In genomic region chr5:68821056-68821455, GRCh38 we compare ENCODE assay signal across 32 cellular contexts.
"Had no signal": no experiment of that assay in that cellular context is flagged by ENCODE, and none has a peak within 500 bp of the region (broad histone marks: within the 10 kb centered on the region; RNA-seq: fewer than 3 reads in every experiment).

No MANE protein-coding gene starts in this region.

- H3K9me3 Mint-ChIP-seq: activated naive CD4-positive, alpha-beta T cell treated with anti-CD3 and anti-CD28 coated beads, Interleukin-2, amount 50 U/mL, for 72 hours; activated naive CD8-positive, alpha-beta T cell treated with anti-CD3 and anti-CD28 coated beads, Interleukin-2, amount 50 U/mL, for 24 hours; activated T-cell treated with anti-CD3 and anti-CD28 coated beads, Interleukin-2, amount 50 U/mL, for 24 hours; activated T-helper 1 cell treated with anti-CD3 and anti-CD28 coated beads, Interleukin-12 subunit alpha, Interleukin-12 subunit beta, Interleukin-2, Interleukin-4 antibody, amounts not matched to agents 30 ng/mL and 10 ng/mL and 1 ng/mL, durations not matched to agents 14 hours and 24 hours and 36 hours; central memory CD8-positive, alpha-beta T cell had no signal

- H3K4me1 ChIP-seq: ascending aorta, body of pancreas had no signal

- H3K36me3 Mint-ChIP-seq: activated naive CD4-positive, alpha-beta T cell treated with anti-CD3 and anti-CD28 coated beads, Interleukin-2, amount 50 U/mL, for 72 hours had no signal

- DNase-seq: activated CD4-positive, alpha-beta T cell treated with anti-CD3 and anti-CD28 coated beads, Interleukin-2, amount 50 U/mL, for 1 hour; activated CD4-positive, CD25-positive, alpha-beta regulatory T cell; activated CD8-positive, alpha-beta memory T cell treated with anti-CD3 and anti-CD28 coated beads, Interleukin-2, amount 50 U/mL, for 48 hours; activated CD8-positive, alpha-beta T cell treated with anti-CD3 and anti-CD28 coated beads, Interleukin-2, amount 10 ng/mL, durations not matched to agents 7 days and 5 days; activated effector memory CD4-positive, alpha-beta T cell treated with anti-CD3 and anti-CD28 coated beads, Interleukin-2, amount 50 U/mL, for 16 hours; activated naive CD4-positive, alpha-beta T cell treated with Interleukin-2 at 50 U/mL for 16 hours; activated naive CD8-positive, alpha-beta T cell treated with anti-CD3 and anti-CD28 coated beads, Interleukin-2, amount 50 U/mL, for 24 hours; activated T-cell treated with anti-CD3 and anti-CD28 coated beads, Interleukin-2, amount 50 U/mL, for 24 hours; amniotic stem cell; body of pancreas; KBM-7; MV-4-11; NCI-H1092 treated with DMSO at 0.1 percent for 48 hours; NCI-H1417 treated with DMSO at 0.1 percent for 48 hours; NCI-H1694; NCI-H2029; NCI-H2107; NCI-H510A treated with DMSO at 0.1 percent for 48 hours; NCI-H69; NK-92 treated with Interleukin-12 subunit alpha and Interleukin-12 subunit beta, amount 100 ng/mL, for 24 hours; OCI-M1; RPMI8226; T-helper 1 cell had no signal

- H3K4me3 Mint-ChIP-seq: activated CD8-positive, alpha-beta T cell treated with anti-CD3 and anti-CD28 coated beads, Interleukin-2, amount 10 ng/mL, durations not matched to agents 7 days and 5 days; activated naive CD8-positive, alpha-beta T cell treated with anti-CD3 and anti-CD28 coated beads, Interleukin-2, amount 50 U/mL, for 24 hours; activated T-cell treated with anti-CD3 and anti-CD28 coated beads, Interleukin-2, amount 50 U/mL, for 24 hours; activated T-helper 1 cell treated with anti-CD3 and anti-CD28 coated beads, Interleukin-12 subunit alpha, Interleukin-12 subunit beta, Interleukin-2, Interleukin-4 antibody, amounts not matched to agents 30 ng/mL and 10 ng/mL and 1 ng/mL, durations not matched to agents 14 hours and 24 hours and 36 hours; central memory CD8-positive, alpha-beta T cell had no signal

- H3K9me3 ChIP-seq: ascending aorta, body of pancreas had no signal

- ATAC-seq: activated CD8-positive, alpha-beta T cell treated with anti-CD3 and anti-CD28 coated beads, Interleukin-2, amount 10 ng/mL, durations not matched to agents 7 days and 5 days; activated naive CD4-positive, alpha-beta T cell treated with anti-CD3 and anti-CD28 coated beads, Interleukin-2, amount 50 U/mL, for 72 hours; activated naive CD8-positive, alpha-beta T cell treated with anti-CD3 and anti-CD28 coated beads, Interleukin-2, amount 50 U/mL, for 24 hours; body of pancreas; Panc1; Right ventricle myocardium inferior had no signal

- H3K36me3 ChIP-seq: ascending aorta had no signal

- H3K27me3 Mint-ChIP-seq: activated naive CD8-positive, alpha-beta T cell treated with anti-CD3 and anti-CD28 coated beads, Interleukin-2, amount 50 U/mL, for 24 hours had no signal

- FAIRE-seq: bronchial epithelial cell had no signal

- H3K27ac Mint-ChIP-seq: activated CD8-positive, alpha-beta T cell treated with anti-CD3 and anti-CD28 coated beads, Interleukin-2, amount 10 ng/mL, durations not matched to agents 7 days and 5 days; activated naive CD4-positive, alpha-beta T cell treated with anti-CD3 and anti-CD28 coated beads, Interleukin-2, amount 50 U/mL, for 72 hours; activated naive CD8-positive, alpha-beta T cell treated with anti-CD3 and anti-CD28 coated beads, Interleukin-2, amount 50 U/mL, for 24 hours; activated T-cell treated with anti-CD3 and anti-CD28 coated beads, Interleukin-2, amount 50 U/mL, for 24 hours; activated T-helper 1 cell treated with anti-CD3 and anti-CD28 coated beads, Interleukin-12 subunit alpha, Interleukin-12 subunit beta, Interleukin-2, Interleukin-4 antibody, amounts not matched to agents 30 ng/mL and 10 ng/mL and 1 ng/mL, durations not matched to agents 14 hours and 24 hours and 36 hours had no signal

- H3K4me3 ChIP-seq: ascending aorta, body of pancreas, SK-N-MC had no signal

- H3K27me3 ChIP-seq: ascending aorta, body of pancreas had no signal

- H3K4me1 Mint-ChIP-seq: activated naive CD8-positive, alpha-beta T cell treated with anti-CD3 and anti-CD28 coated beads, Interleukin-2, amount 50 U/mL, for 24 hours; central memory CD8-positive, alpha-beta T cell had no signal

- H3K27ac ChIP-seq: ascending aorta, body of pancreas, SK-N-MC, VCaP had no signal
